ENCODE assay signal across 12 cellular contexts in the genomic region with DNA sequence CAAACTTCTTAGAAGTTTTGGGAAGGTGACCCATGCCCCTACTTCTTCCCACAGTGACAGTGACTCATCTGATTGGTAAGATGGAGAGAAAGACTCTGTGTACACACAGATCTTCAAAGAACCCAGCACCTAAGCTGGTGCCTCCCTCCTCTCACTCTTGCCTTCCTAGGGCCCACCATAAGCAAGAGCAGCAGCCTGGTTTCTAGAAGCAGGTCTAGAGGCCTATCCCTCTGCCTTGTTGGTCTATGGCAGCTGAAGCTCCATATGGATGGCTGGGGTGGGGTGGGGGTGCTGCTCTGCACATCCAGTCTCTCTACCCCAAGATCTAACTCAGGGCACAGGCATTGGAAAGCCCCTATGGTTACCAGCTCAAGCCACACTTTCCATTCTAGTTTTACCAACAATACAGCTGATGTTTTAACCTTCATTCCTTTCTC. TPM values are rescaled to one million over a fixed set of nuclear protein-coding genes. Genes with fewer than 3 reads are reported as not detected.
DNase-seq lines count a peak whose midpoint lies in the region; ATAC-seq and TF ChIP-seq lines count a peak whose summit lies in the region.
"Had no signal": no experiment of that assay in that cellular context is flagged by ENCODE, and none has a peak within 500 bp of the region (broad histone marks: within the 10 kb centered on the region; RNA-seq: fewer than 3 reads in every experiment).

No MANE protein-coding gene starts in this region.

- ATAC-seq in activated T-cell treated with anti-CD3 and anti-CD28 coated beads, Interleukin-2, amount 50 U/mL, for 72 hours (replicated peaks in 1 of 2), result peak; percentile 56 to 57
- peak in 1 of 2 donors; percentile 29 for ATAC-seq in naive thymus-derived CD8-positive, alpha-beta T cell
- ATAC-seq in HG02759 (IDR thresholded peaks at IDR 0.05; ENCODE audit: unreplicated experiment), result no peak
- ATAC-seq: left colon had no signal

- CTCF ChIA-PET in PC-9 (lab: Charles Lee), result no interaction called here

- intact Hi-C loops in PC-9 (cut with micrococcal nuclease; ENCODE audit: unreplicated experiment), result no loop called here

- no peak for TF ChIP-seq CTCF in PC-9 (conservative IDR thresholded peaks at IDR 0.05)

- H3K27ac ChIP-seq in PC-9, result no peak overlapping the region
- H3K27ac ChIP-seq: prostate gland had no signal

- no peaks in the 10 kb centered on the region for H3K79me2 ChIP-seq in PC-9 (ENCODE audit: low read depth)

- H3K27me3 Mint-ChIP-seq in activated T-cell treated with anti-CD3 and anti-CD28 coated beads, Interleukin-2, amount 50 U/mL, for 72 hours (ENCODE audit: low read depth), result no peaks in the 10 kb centered on the region
- no peaks in the 10 kb centered on the region for H3K27me3 Mint-ChIP-seq in naive thymus-derived CD8-positive, alpha-beta T cell

- H3K4me3 Mint-ChIP-seq in activated T-cell treated with anti-CD3 and anti-CD28 coated beads, Interleukin-2, amount 50 U/mL, for 72 hours, result peak overlapping the region; percentile 82 to 85
- peak overlapping the region in 3 of 10 donors; percentile 12 to 15 (median 13) for H3K4me3 Mint-ChIP-seq in naive thymus-derived CD8-positive, alpha-beta T cell

- peak; percentile 27 for DNase-seq in ELR (ENCODE audit: low read depth)
- peak in 1 of 2 experiments; percentile 46 for DNase-seq in PC-9
- peak; percentile 63 to 72 for DNase-seq in activated T-cell treated with anti-CD3 and anti-CD28 coated beads, Interleukin-2, amount 50 U/mL, for 72 hours
- no peak for DNase-seq in naive thymus-derived CD8-positive, alpha-beta T cell
- no peak for DNase-seq in effector CD4-positive, alpha-beta T cell
- DNase-seq in OCI-M1 (lab: John Stamatoyannopoulos, UW), result no peak
- DNase-seq in effector CD8-positive, alpha-beta T cell (lab: John Stamatoyannopoulos, UW), result no peak
- DNase-seq: left colon, NCI-H2171 treated with DMSO at 0.1 percent for 48 hours, RPMI8226 had no signal

- H3K27ac Mint-ChIP-seq in activated T-cell treated with anti-CD3 and anti-CD28 coated beads, Interleukin-2, amount 50 U/mL, for 72 hours, result peak overlapping the region; percentile 93
- H3K27ac Mint-ChIP-seq in naive thymus-derived CD8-positive, alpha-beta T cell, result peak overlapping the region; percentile 35 to 95 (median 86)

- no peak overlapping the region for H3K4me3 ChIP-seq in PC-9
- H3K4me3 ChIP-seq: prostate gland had no signal

- no peaks in the 10 kb centered on the region for H3K9me3 ChIP-seq in PC-9 (ENCODE audit: insufficient read depth, low read depth)
- H3K9me3 ChIP-seq: prostate gland had no signal

- no peaks in the 10 kb centered on the region for H3K9me2 ChIP-seq in PC-9 (ENCODE audit: insufficient read depth)

- no peak overlapping the region for H2AFZ ChIP-seq in PC-9

- POLR2A ChIA-PET in PC-9 (lab: Charles Lee; ENCODE audit: unreplicated experiment), result no interaction called here
- POLR2A ChIA-PET in naive thymus-derived CD8-positive, alpha-beta T cell (lab: Charles Lee), result interaction anchor here (1.0 to 1.2 kb wide), 2 partner anchors 26 to 59 kb away, joined by 3 to 5 read pairs; no protein-coding TSS in a partner anchor

- peaks cover 21 to 66% of the 10 kb centered on the region in 2 donors for H3K36me3 Mint-ChIP-seq in activated T-cell treated with anti-CD3 and anti-CD28 coated beads, Interleukin-2, amount 50 U/mL, for 72 hours (ENCODE audit: insufficient read depth in 2 of 2)
- H3K36me3 Mint-ChIP-seq in naive thymus-derived CD8-positive, alpha-beta T cell, result peaks cover 0 to 78% (median 17%) of the 10 kb centered on the region in 3 donors

- H3F3A ChIP-seq in PC-9 (ENCODE audit: insufficient read depth, low read depth), result no peaks in the 10 kb centered on the region

- H3K27me3 ChIP-seq in PC-9 (ENCODE audit: insufficient read depth, low read depth), result no peaks in the 10 kb centered on the region

- 0 out of 2 replicates have a peak, but pooled peaks cover 4% of the 10 kb centered on the region for H3K36me3 ChIP-seq in PC-9 (ENCODE audit: low read depth)

- H4K20me1 ChIP-seq in PC-9 (ENCODE audit: insufficient read depth), result no peaks in the 10 kb centered on the region

- H3K4me2 ChIP-seq in PC-9, result 0 out of 2 replicates have a peak overlapping the region, but pooled peaks have one; percentile 1

- H3K4me1 Mint-ChIP-seq in activated T-cell treated with anti-CD3 and anti-CD28 coated beads, Interleukin-2, amount 50 U/mL, for 72 hours (ENCODE audit: low read depth), result peaks cover 79% of the 10 kb centered on the region
- H3K4me1 Mint-ChIP-seq in naive thymus-derived CD8-positive, alpha-beta T cell, result peaks cover 13 to 44% (median 36%) of the 10 kb centered on the region in 4 donors

- peaks cover 12% of the 10 kb centered on the region for H3K4me1 ChIP-seq in PC-9 (replicated peaks; ENCODE audit: insufficient read depth)
- H3K4me1 ChIP-seq: prostate gland had no signal

- no TSS peak for BruUV-seq in PC-9 (replicated peaks; lab: Mats Ljungman, UMichigan)

- no peaks in the 10 kb centered on the region for H3K9me3 Mint-ChIP-seq in activated T-cell treated with anti-CD3 and anti-CD28 coated beads, Interleukin-2, amount 50 U/mL, for 72 hours
- no peaks in the 10 kb centered on the region for H3K9me3 Mint-ChIP-seq in naive thymus-derived CD8-positive, alpha-beta T cell

RNA-seq across cellular contexts. Expression of a gene that starts 47.5 kb away (rescaled TPM):
- 65.2 and 74.6 TPM in 2 replicates for total RNA-seq in PC-9 (2021)
- total RNA-seq in activated T-cell treated with anti-CD3 and anti-CD28 coated beads, Interleukin-2, amount 50 U/mL, for 72 hours, result 100 to 1,000 TPM; 346 to 380 TPM
- total RNA-seq in naive thymus-derived CD8-positive, alpha-beta T cell, result 100 to 1,000 TPM; 130 to 135 TPM
- polyA plus RNA-seq in naive thymus-derived CD8-positive, alpha-beta T cell, result 100 to 1,000 TPM; 129 to 154 (median 153) TPM

RNA-seq across cellular contexts. Expression of a gene that starts 52.4 kb away (rescaled TPM):
- total RNA-seq in PC-9 (2021), result 3.4 and 12.1 TPM in 2 replicates
- 100 to 1,000 TPM; 243 to 264 TPM for total RNA-seq in activated T-cell treated with anti-CD3 and anti-CD28 coated beads, Interleukin-2, amount 50 U/mL, for 72 hours
- 100 to 1,000 TPM; 117 to 122 TPM for total RNA-seq in naive thymus-derived CD8-positive, alpha-beta T cell
- 100 to 1,000 TPM in 1 of 3 donors, 10 to 100 TPM in 2; 59.6 to 115 (median 89.1) TPM for polyA plus RNA-seq in naive thymus-derived CD8-positive, alpha-beta T cell

Comparison
In these comparisons a context has a peak if more than half of its experiments do, and no peak if none do; other contexts are left out.
1. DNase-seq: peak in ELR (single experiment) and activated T-cell treated with anti-CD3 and anti-CD28 coated beads, Interleukin-2, amount 50 U/mL, for 72 hours (2 of 2); none in naive thymus-derived CD8-positive, alpha-beta T cell (0 of 10), effector CD4-positive, alpha-beta T cell (single experiment), OCI-M1 (single experiment) and effector CD8-positive, alpha-beta T cell (single experiment).